In the genomic region with DNA sequence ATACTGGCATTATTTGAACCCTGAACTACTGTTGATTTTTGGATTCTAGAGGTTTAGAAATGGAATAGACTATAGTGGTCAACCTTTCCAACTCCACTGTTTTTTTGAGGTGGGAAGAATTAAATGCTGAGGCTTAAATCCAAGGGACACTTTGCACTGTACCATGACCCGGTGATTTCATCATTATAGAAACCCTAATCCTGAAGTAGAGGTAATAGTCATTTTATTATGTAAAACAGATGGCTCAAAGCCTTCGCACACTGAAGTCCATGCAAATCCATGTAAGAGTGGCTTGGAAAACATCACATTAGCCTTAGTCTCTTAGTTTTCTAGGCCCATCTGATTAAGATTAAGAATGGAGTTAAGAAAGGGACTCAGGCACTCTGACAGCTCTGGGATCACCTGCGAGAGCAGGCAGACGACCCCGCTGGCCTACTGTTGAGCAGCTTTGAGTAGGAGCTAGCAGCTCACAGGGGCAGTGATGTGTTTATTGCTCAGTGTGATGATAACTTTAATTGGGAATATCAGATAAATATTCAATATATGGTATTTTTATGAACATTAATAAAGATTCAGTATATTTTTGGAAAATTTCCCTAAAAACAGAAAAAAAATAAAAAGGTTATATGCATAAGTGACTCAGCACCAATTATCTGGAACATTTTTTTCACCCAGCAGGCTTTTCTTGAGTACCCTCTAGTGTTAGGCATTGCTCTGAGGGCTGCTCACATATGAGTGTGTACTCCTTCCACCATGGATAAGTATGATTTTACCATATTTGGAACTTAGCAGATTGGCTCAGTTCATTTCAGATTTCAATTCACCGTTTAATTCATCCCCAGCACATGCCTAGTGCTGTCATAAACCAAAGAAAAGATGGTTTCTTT, we compare ENCODE assay signal across 11 cellular contexts. TPM values are rescaled to one million over a fixed set of nuclear protein-coding genes. Genes with fewer than 3 reads are reported as not detected.
DNase-seq lines count a peak whose midpoint lies in the region; ATAC-seq and TF ChIP-seq lines count a peak whose summit lies in the region.
"Had no signal": no experiment of that assay in that cellular context is flagged by ENCODE, and none has a peak within 500 bp of the region (broad histone marks: within the 10 kb centered on the region; RNA-seq: fewer than 3 reads in every experiment).

No MANE protein-coding gene starts in this region.

- H3K79me2 ChIP-seq in OCI-LY1 (ENCODE audit: insufficient read depth, low read length), result peaks cover 32% of the 10 kb centered on the region

- no peaks in the 10 kb centered on the region for H3F3A ChIP-seq in OCI-LY1 (ENCODE audit: insufficient read depth, low read length)

- ATAC-seq in HG03097 (IDR thresholded peaks at IDR 0.05; ENCODE audit: low FRiP score, unreplicated experiment), result no peak

- H3K4me2 ChIP-seq in OCI-LY1 (ENCODE audit: low read length), result no peak overlapping the region

- H3K4me3 ChIP-seq in AG10803 (ENCODE audit: low read length) (no peak overlapping the region), OCI-LY1 (ENCODE audit: low read depth, low read length, poor library complexity, severe bottlenecking) (no peak overlapping the region), fibroblast of mammary gland (ENCODE audit: control insufficient read depth, low read depth, low read length) (no peak overlapping the region), sigmoid colon (no peak overlapping the region)
- H3K4me3 ChIP-seq: esophagus muscularis mucosa had no signal

- TF ChIP-seq EP300 in sigmoid colon (IDR thresholded peaks at IDR 0.05), result no peak

- no peak overlapping the region for H2AFZ ChIP-seq in OCI-LY1 (ENCODE audit: low read length)

- DNase-seq in AG10803 (ENCODE audit: low read depth) (peak; percentile 24), H4 (ENCODE audit: low spot score) (peak; percentile 27), fibroblast of mammary gland (ENCODE audit: low read depth) (peak; percentile 54), HuH-7.5 (ENCODE audit: low spot score) (no peak), NCI-H345 (lab: John Stamatoyannopoulos, UW) (no peak), sigmoid colon (no peak)
- DNase-seq: CD4-positive, alpha-beta memory T cell; retina had no signal

- 91 to 95% methylated on average over 6 of the region's 6 CpGs for WGBS in sigmoid colon, 2 donors

- TF ChIP-seq CTCF in AG10803 (conservative IDR thresholded peaks at IDR 0.05; ENCODE audit: low read length) (no peak), OCI-LY1 (IDR thresholded peaks at IDR 0.05; ENCODE audit: low read length) (no peak), fibroblast of mammary gland (conservative IDR thresholded peaks at IDR 0.05; ENCODE audit: control insufficient read depth, insufficient read depth, low read depth, low read length) (peak; percentile 13), sigmoid colon (IDR thresholded peaks at IDR 0.05) (no peak)

- H3K36me3 ChIP-seq in OCI-LY1 (ENCODE audit: insufficient read depth, low read length), result no peaks in the 10 kb centered on the region
- no peaks in the 10 kb centered on the region for H3K36me3 ChIP-seq in sigmoid colon
- H3K36me3 ChIP-seq: esophagus muscularis mucosa had no signal

- H3K9me3 ChIP-seq in OCI-LY1 (ENCODE audit: low read length), result no peaks in the 10 kb centered on the region
- no peaks in the 10 kb centered on the region for H3K9me3 ChIP-seq in sigmoid colon
- H3K9me3 ChIP-seq: esophagus muscularis mucosa had no signal

- TF ChIP-seq POLR2A in sigmoid colon (IDR thresholded peaks at IDR 0.05), result no peak

- H4K20me1 ChIP-seq in OCI-LY1 (ENCODE audit: insufficient read depth, low read length), result no peaks in the 10 kb centered on the region

- H3K27me3 ChIP-seq in OCI-LY1 (ENCODE audit: insufficient read depth, low read length), result no peaks in the 10 kb centered on the region
- no peaks in the 10 kb centered on the region for H3K27me3 ChIP-seq in sigmoid colon
- H3K27me3 ChIP-seq: esophagus muscularis mucosa had no signal

- H3K9me2 ChIP-seq in OCI-LY1 (ENCODE audit: low read depth, low read length), result no peaks in the 10 kb centered on the region

- intact Hi-C loops in sigmoid colon (cut with DNase I), result no loop called here

- H3K9ac ChIP-seq in OCI-LY1 (ENCODE audit: low read length), result no peak overlapping the region

- H3K27ac ChIP-seq in OCI-LY1 (ENCODE audit: low read depth, low read length, poor library complexity, severe bottlenecking) (peak overlapping the region; percentile 58), sigmoid colon (no peak overlapping the region)
- H3K27ac ChIP-seq: esophagus muscularis mucosa had no signal

- H3K4me1 ChIP-seq in OCI-LY1 (ENCODE audit: insufficient read depth, low read length, severe bottlenecking) (peaks cover 32% of the 10 kb centered on the region), sigmoid colon (peaks cover 0 to 9% (median 0%) of the 10 kb centered on the region in 4 donors)

RNA-seq across cellular contexts. Expression of a gene that starts 13.4 kb away (rescaled TPM):
- total RNA-seq in H4 (2014; rRNA removed; shearing (Covaris generic)), result 4.7 and 5.2 TPM in 2 replicates
- 1 to 10 TPM; 2.0 to 4.2 (median 2.5) TPM for total RNA-seq in sigmoid colon
- 1 to 10 TPM; 1.2 to 2.5 (median 2.3) TPM for polyA plus RNA-seq in sigmoid colon

RNA-seq across cellular contexts. Expression of a gene that starts 14.5 kb away (rescaled TPM):
- 7.5 and 14.1 TPM in 2 replicates for total RNA-seq in H4 (2014; rRNA removed; shearing (Covaris generic))
- total RNA-seq in sigmoid colon, result 10 to 100 TPM; 19.1 to 26.0 (median 22.2) TPM
- 10 to 100 TPM; 16.2 to 29.8 (median 19.1) TPM for polyA plus RNA-seq in sigmoid colon

Comparison
In these comparisons a context has a peak if more than half of its experiments do, and no peak if none do; other contexts are left out.
1. DNase-seq: peak in AG10803 (single experiment), H4 (single experiment) and fibroblast of mammary gland (single experiment); none in HuH-7.5 (single experiment), NCI-H345 (single experiment) and sigmoid colon (single experiment).